Comparison of ENCODE assay signal across 1 cellular context in genomic region chr11:125514336-125515101, GRCh38.
TF ChIP-seq lines count a peak whose summit lies in the region.

No MANE protein-coding gene starts in this region.

TF ChIP-seq in GM12878, 131 proteins besides CTCF, POLR2A, EP300 and RAD21 (continued from another document and continues in another):
- TF ChIP-seq ZNF687 (IDR thresholded peaks at IDR 0.05) (no peak), EGR1 (IDR thresholded peaks at IDR 0.05; ENCODE audit: borderline replicate concordance in 1 of 2, low read depth in 2 of 2, low read length in 2 of 2) (no peak), YY1 (IDR thresholded peaks at IDR 0.05; ENCODE audit: low read depth, low read length) (peak; percentile 56), RELA (IDR thresholded peaks at IDR 0.05; ENCODE audit: borderline replicate concordance, partially characterized antibody) (peak; percentile 72), STAT3 (IDR thresholded peaks at IDR 0.05; ENCODE audit: low read depth, low read length) (no peak), TBL1XR1 (IDR thresholded peaks at IDR 0.05; ENCODE audit: low read depth, low read length) (no peak; the same call in 1 of the 2 replicates), CBFB (IDR thresholded peaks at IDR 0.05; ENCODE audit: low read depth) (peak; percentile 36; the same call in 1 of the 2 replicates), NFYA (IDR thresholded peaks at IDR 0.05; ENCODE audit: borderline replicate concordance, low read depth, low read length) (no peak), IRF3 (IDR thresholded peaks at IDR 0.05) (no peak), NFXL1 (IDR thresholded peaks at IDR 0.05; ENCODE audit: borderline replicate concordance) (no peak), E2F4 (IDR thresholded peaks at IDR 0.05; ENCODE audit: low read depth, low read length) (no peak), TARDBP (IDR thresholded peaks at IDR 0.05; ENCODE audit: borderline replicate concordance) (no peak), JUND (IDR thresholded peaks at IDR 0.05; ENCODE audit: low read depth, low read length) (no peak), BRCA1 (IDR thresholded peaks at IDR 0.05; ENCODE audit: low read depth, low read length) (no peak), ATF3 (IDR thresholded peaks at IDR 0.05; ENCODE audit: borderline replicate concordance, extremely low read depth, low read depth, low read length) (no peak), RBBP5 (conservative IDR thresholded peaks at IDR 0.05) (no peak), ETV6 (conservative IDR thresholded peaks at IDR 0.05 in 1 of 2, IDR thresholded peaks at IDR 0.05 in 1 of 2; ENCODE audit: borderline replicate concordance in 1 of 2, low read depth in 1 of 2) (peak in 1 of 2 experiments; percentile 15; a peak in 1 of 4 replicates), BHLHE40 (IDR thresholded peaks at IDR 0.05; ENCODE audit: borderline replicate concordance in 1 of 2, low read depth in 2 of 2, low read length in 1 of 2) (peak; percentile 26 to 47; a peak in 2 of 4 replicates), CHD2 (IDR thresholded peaks at IDR 0.05; ENCODE audit: borderline replicate concordance, low read depth, low read length) (0 out of 2 replicates have a peak, but pooled peaks have one; percentile 39), TCF3 (IDR thresholded peaks at IDR 0.05; ENCODE audit: borderline replicate concordance, insufficient read depth, low read depth, low read length) (peak; percentile 70; the same call in 1 of the 2 replicates), USF2 (IDR thresholded peaks at IDR 0.05; ENCODE audit: borderline replicate concordance, low read depth, low read length) (no peak), PAX5 (IDR thresholded peaks at IDR 0.05; ENCODE audit: borderline replicate concordance, low read depth, low read length) (no peak), ZBTB40 (IDR thresholded peaks at IDR 0.05; ENCODE audit: borderline replicate concordance) (no peak), ZSCAN29 (IDR thresholded peaks at IDR 0.05) (no peak), PML (IDR thresholded peaks at IDR 0.05; ENCODE audit: low read length) (no peak), SKIL (IDR thresholded peaks at IDR 0.05; ENCODE audit: low read depth, poor library complexity, severe bottlenecking) (peak; percentile 93), SMC3 (IDR thresholded peaks at IDR 0.05; ENCODE audit: borderline replicate concordance, low read length) (no peak), JUNB (IDR thresholded peaks at IDR 0.05) (0 out of 2 replicates have a peak, but pooled peaks have one; percentile 47), PKNOX1 (IDR thresholded peaks at IDR 0.05) (peak; percentile 95), ZNF274 (IDR thresholded peaks at IDR 0.05; ENCODE audit: insufficient read depth, insufficient read length) (no peak), CEBPB (IDR thresholded peaks at IDR 0.05; ENCODE audit: borderline replicate concordance in 1 of 2, low read depth in 2 of 2, low read length in 2 of 2) (peak in 1 of 2 experiments; percentile 94; a peak in 2 of 4 replicates), DPF2 (IDR thresholded peaks at IDR 0.05) (peak; percentile 93), POU2F2 (IDR thresholded peaks at IDR 0.05; ENCODE audit: borderline replicate concordance, low read depth, low read length) (peak; percentile 96), ZBTB4 (CRISPR knock-in tag; IDR thresholded peaks at IDR 0.05) (no peak), SPI1 (IDR thresholded peaks at IDR 0.05; ENCODE audit: borderline replicate concordance, insufficient read depth, low read depth, low read length) (no peak), SUZ12 (IDR thresholded peaks at IDR 0.05; ENCODE audit: unreplicated experiment) (no peak), TCF12 (IDR thresholded peaks at IDR 0.05; ENCODE audit: low read depth, low read length) (peak; percentile 73), ZNF207 (IDR thresholded peaks at IDR 0.05; ENCODE audit: borderline replicate concordance) (no peak), GABPA (IDR thresholded peaks at IDR 0.05; ENCODE audit: low read depth) (peak; percentile 20; the same call in 1 of the 2 replicates), CREM (IDR thresholded peaks at IDR 0.05; ENCODE audit: low read depth) (peak; percentile 74), NBN (IDR thresholded peaks at IDR 0.05) (peak; percentile 90)
